15 cellular contexts compared by ENCODE assay signal in genomic region chr3:136186850-136187249, GRCh38. TPM values are rescaled to one million over a fixed set of nuclear protein-coding genes. Genes with fewer than 3 reads are reported as not detected.
A peak's percentile ranks its signal among the peaks of the same experiment; 100 is the strongest.
DNase-seq lines count a peak whose midpoint lies in the region; ATAC-seq, FAIRE-seq and TF ChIP-seq lines count a peak whose summit lies in the region.
"Had no signal": no experiment of that assay in that cellular context is flagged by ENCODE, and none has a peak within 500 bp of the region (broad histone marks: within the 10 kb centered on the region; RNA-seq: fewer than 3 reads in every experiment).

No MANE protein-coding gene starts in this region.

- CTCF ChIA-PET in RWPE1 (lab: Yijun Ruan, JAX) (no interaction called here), A673 (lab: Charles Lee) (no interaction called here)

- POLR2A ChIA-PET in RWPE1 (lab: Yijun Ruan, JAX; ENCODE audit: low non-redundant PET) = interaction anchor here (0.6 kb wide), 1 partner anchor 11 kb away, joined by 9 read pairs; no protein-coding TSS in a partner anchor
- POLR2A ChIA-PET in A673 (lab: Charles Lee; ENCODE audit: low non-redundant PET) = no interaction called here

- H3K4me2 ChIP-seq in DND-41 (ENCODE audit: insufficient read depth, low read length) = peak overlapping the region; percentile 67

- no peak for TF ChIP-seq CTCF in DND-41 (IDR thresholded peaks at IDR 0.05; ENCODE audit: borderline replicate concordance, extremely low read depth, low read length, poor library complexity, severe bottlenecking)
- no peak for TF ChIP-seq CTCF in RWPE1 (conservative IDR thresholded peaks at IDR 0.05; ENCODE audit: low read depth)
- no peak for TF ChIP-seq CTCF in epithelial cell of esophagus (IDR thresholded peaks at IDR 0.05; ENCODE audit: insufficient read depth, low read depth, low read length, missing control alignments)
- no peak for TF ChIP-seq CTCF in gastrocnemius medialis (IDR thresholded peaks at IDR 0.05 in 4 of 5, conservative IDR thresholded peaks at IDR 0.05 in 1 of 5)
- no peak for TF ChIP-seq CTCF in upper lobe of right lung (IDR thresholded peaks at IDR 0.05)
- TF ChIP-seq CTCF in A673 (conservative IDR thresholded peaks at IDR 0.05; ENCODE audit: low read depth, low read length) = no peak

- no peak overlapping the region for H3K9ac ChIP-seq in DND-41 (ENCODE audit: low read depth, low read length)

- H3K79me2 ChIP-seq in DND-41 (ENCODE audit: insufficient read depth, low read length) = peaks cover 100% of the 10 kb centered on the region

- no peak overlapping the region for H3K27ac ChIP-seq in DND-41 (ENCODE audit: low read length)
- peak overlapping the region; percentile 61 for H3K27ac ChIP-seq in RWPE1
- H3K27ac ChIP-seq in gastrocnemius medialis = peak overlapping the region in 3 of 4 donors; percentile 32 to 43 (median 41)
- H3K27ac ChIP-seq in upper lobe of right lung = no peak overlapping the region
- no peak overlapping the region for H3K27ac ChIP-seq in A673 (ENCODE audit: low read depth, low read length, poor library complexity, severe bottlenecking)
- H3K27ac ChIP-seq: body of pancreas had no signal

- ATAC-seq in DND-41 (ENCODE audit: insufficient read depth, low read depth) (no peak), gastrocnemius medialis (no peak), upper lobe of right lung (no peak)
- ATAC-seq: body of pancreas had no signal

- TF ChIP-seq POLR2A in gastrocnemius medialis (IDR thresholded peaks at IDR 0.05) = no peak

- no peaks in the 10 kb centered on the region for H3K9me3 ChIP-seq in DND-41 (ENCODE audit: insufficient read depth, low read length, severe bottlenecking)
- H3K9me3 ChIP-seq in gastrocnemius medialis = no peaks in the 10 kb centered on the region
- no peaks in the 10 kb centered on the region for H3K9me3 ChIP-seq in upper lobe of right lung
- no peaks in the 10 kb centered on the region for H3K9me3 ChIP-seq in A673 (ENCODE audit: low read depth, low read length, poor library complexity, severe bottlenecking)
- H3K9me3 ChIP-seq: body of pancreas, esophagus squamous epithelium, psoas muscle had no signal

- H3K36me3 ChIP-seq in DND-41 (ENCODE audit: insufficient read depth, low read length) (peaks cover 34% of the 10 kb centered on the region), gastrocnemius medialis (no peaks in the 10 kb centered on the region), upper lobe of right lung (no peaks in the 10 kb centered on the region), A673 (ENCODE audit: insufficient read depth, low read length, poor library complexity, severe bottlenecking) (no peaks in the 10 kb centered on the region)
- H3K36me3 ChIP-seq: esophagus squamous epithelium had no signal

- no peak for FAIRE-seq in urothelium cell line (lab: Jason Lieb, UNC)
- FAIRE-seq: H1 had no signal

- no peaks in the 10 kb centered on the region for H3K27me3 ChIP-seq in DND-41 (ENCODE audit: insufficient read depth, low read length, poor library complexity)
- no peaks in the 10 kb centered on the region for H3K27me3 ChIP-seq in gastrocnemius medialis
- no peaks in the 10 kb centered on the region for H3K27me3 ChIP-seq in upper lobe of right lung
- H3K27me3 ChIP-seq in A673 (replicated peaks; ENCODE audit: insufficient read depth, low read depth, low read length, poor library complexity) = no peaks in the 10 kb centered on the region
- H3K27me3 ChIP-seq: body of pancreas, esophagus squamous epithelium had no signal

- H3K4me1 ChIP-seq in DND-41 (ENCODE audit: insufficient read depth, low read length) = peaks cover 75% of the 10 kb centered on the region
- peaks cover 62 to 71% of the 10 kb centered on the region in 2 donors for H3K4me1 ChIP-seq in gastrocnemius medialis
- H3K4me1 ChIP-seq in upper lobe of right lung = peaks cover 59% of the 10 kb centered on the region
- peaks cover 37% of the 10 kb centered on the region for H3K4me1 ChIP-seq in A673 (ENCODE audit: insufficient read depth, low read length, poor library complexity, severe bottlenecking)

- in situ Hi-C loops in gastrocnemius medialis (cut with MboI; ENCODE audit: low sequenced_read_pairs in 4 of 4) = no loop called here

- DNase-seq in DND-41 (no peak), RWPE1 (ENCODE audit: low spot score) (no peak), epithelial cell of esophagus (ENCODE audit: low read depth) (peak; percentile 17), gastrocnemius medialis (no peak), upper lobe of right lung (no peak), A673 (ENCODE audit: low spot score) (no peak), urothelium cell line (ENCODE audit: low spot score) (no peak)
- DNase-seq: activated CD4-positive, alpha-beta memory T cell treated with anti-CD3 and anti-CD28 coated beads for 36 hours; esophagus squamous epithelium; hippocampal formation; NCI-H1436 treated with DMSO at 0.1 percent for 48 hours; OCI-M1; psoas muscle had no signal

- no peak overlapping the region for H2AFZ ChIP-seq in DND-41 (ENCODE audit: low read depth, low read length)

- intact Hi-C loops in gastrocnemius medialis (cut with DNase I; ENCODE audit: low total_unique reads) = no loop called here
- intact Hi-C loops in upper lobe of right lung (cut with DNase I) = no loop called here
- intact Hi-C loops in A673 (cut with micrococcal nuclease; ENCODE audit: unreplicated experiment) = no loop called here

- no TSS peak for BruUV-seq in A673 (replicated peaks; lab: Mats Ljungman, UMichigan)

- peaks cover 99% of the 10 kb centered on the region for H4K20me1 ChIP-seq in DND-41 (ENCODE audit: insufficient read depth, low read length)

- no peak overlapping the region for H3K4me3 ChIP-seq in DND-41 (ENCODE audit: low read depth in 1 of 2, low read length in 2 of 2)
- H3K4me3 ChIP-seq in epithelial cell of esophagus (ENCODE audit: low read length) = no peak overlapping the region
- H3K4me3 ChIP-seq in gastrocnemius medialis = no peak overlapping the region
- H3K4me3 ChIP-seq in upper lobe of right lung = no peak overlapping the region
- no peak overlapping the region for H3K4me3 ChIP-seq in A673 (ENCODE audit: low read depth, low read length, poor library complexity, severe bottlenecking)
- H3K4me3 ChIP-seq: body of pancreas, psoas muscle had no signal

RNA-seq across cellular contexts. Expression of gene MSL2, which starts 9.3 kb away (rescaled TPM):
- 10 to 100 TPM; 18.2 to 34.7 (median 23.6) TPM for total RNA-seq in gastrocnemius medialis
- total RNA-seq in upper lobe of right lung = 30.2 TPM
- 37.9 and 38.1 TPM in 2 replicates for total RNA-seq in A673 (2021)

Comparison
In these comparisons a context has a peak if more than half of its experiments do, and no peak if none do; other contexts are left out.
1. H3K27ac ChIP-seq: peak in RWPE1 (single experiment) and gastrocnemius medialis (3 of 4); none in DND-41 (single experiment), upper lobe of right lung (single experiment) and A673 (single experiment).